ENCODE assay signal across 15 cellular contexts in genomic region chr11:85955531-85955930, GRCh38.
DNase-seq lines count a peak whose midpoint lies in the region; ATAC-seq, FAIRE-seq and TF ChIP-seq lines count a peak whose summit lies in the region.
"Had no signal": no experiment of that assay in that cellular context is flagged by ENCODE, and none has a peak within 500 bp of the region (broad histone marks: within the 10 kb centered on the region; RNA-seq: fewer than 3 reads in every experiment).

No MANE protein-coding gene starts in this region.

- H3K4me1 ChIP-seq in left lung: peaks cover 0 to 11% of the 10 kb centered on the region in 2 donors
- peaks cover 27% of the 10 kb centered on the region for H3K4me1 ChIP-seq in testis
- 0 out of 2 replicates have a peak, but pooled peaks cover 10% of the 10 kb centered on the region for H3K4me1 ChIP-seq in HepG2 (ENCODE audit: insufficient read depth, low read length)

- H3K27me3 ChIP-seq in left lung (no peaks in the 10 kb centered on the region), testis (no peaks in the 10 kb centered on the region), HepG2 (ENCODE audit: control insufficient read depth in 1 of 2, insufficient read depth in 2 of 2, low read length in 2 of 2) (no peaks in the 10 kb centered on the region)

- H4K20me1 ChIP-seq in HepG2 (ENCODE audit: insufficient read depth, low read length): no peaks in the 10 kb centered on the region

- no peaks in the 10 kb centered on the region for H3K79me2 ChIP-seq in HepG2 (ENCODE audit: insufficient read depth, low read length)

- H3K4me2 ChIP-seq in HepG2 (ENCODE audit: low read depth, low read length): no peak overlapping the region

- TF ChIP-seq EP300 in HepG2 (IDR thresholded peaks at IDR 0.05; ENCODE audit: low read depth in 2 of 2, low read length in 2 of 2) (no peak), HepG2 (CRISPR knock-in tag; IDR thresholded peaks at IDR 0.05; ENCODE audit: borderline replicate concordance) (no peak)

- no peak for TF ChIP-seq RAD21 in HepG2 (CRISPR knock-in tag; IDR thresholded peaks at IDR 0.05)

- H3K4me3 Mint-ChIP-seq in activated naive CD4-positive, alpha-beta T cell treated with anti-CD3 and anti-CD28 coated beads, Interleukin-2, amount 10 ng/mL, durations not matched to agents 7 days and 5 days: no peak overlapping the region

- H3K4me3 ChIP-seq in left lung (no peak overlapping the region), testis (no peak overlapping the region), HepG2 (replicated peaks in 1 of 3; ENCODE audit: insufficient read depth in 1 of 3, low read depth in 2 of 3, low read length in 3 of 3) (no peak overlapping the region)

- H3K36me3 ChIP-seq in left lung: peaks cover 0 to 63% of the 10 kb centered on the region in 2 donors
- no peaks in the 10 kb centered on the region for H3K36me3 ChIP-seq in testis (ENCODE audit: low read depth, missing control alignments)
- H3K36me3 ChIP-seq in HepG2 (replicated peaks in 1 of 2; ENCODE audit: control insufficient read depth in 1 of 2, insufficient read depth in 2 of 2, low read length in 2 of 2): peaks cover 6 to 30% of the 10 kb centered on the region in 2 experiments

- no TSS peak for BruUV-seq in HepG2 (replicated peaks; lab: Mats Ljungman, UMichigan)

- intact Hi-C loops in left lung (cut with DNase I) (no loop called here), testis (cut with DNase I; ENCODE audit: low total_unique reads) (no loop called here), HepG2 (cut with micrococcal nuclease; ENCODE audit: unreplicated experiment) (no loop called here)

- ATAC-seq in left lung: peak; percentile 58
- no peak for ATAC-seq in HepG2

- H3K27ac ChIP-seq in left lung (peak overlapping the region in 1 of 2 donors; percentile 15), testis (peak overlapping the region; percentile 73 to 77), HepG2 (ENCODE audit: extremely low read length, insufficient read depth, low read length) (no peak overlapping the region)
- H3K27ac ChIP-seq: VCaP had no signal

- TF ChIP-seq POLR2A in testis (IDR thresholded peaks at IDR 0.05) (no peak), HepG2 (IDR thresholded peaks at IDR 0.05; ENCODE audit: insufficient read depth in 1 of 2, low read depth in 2 of 2, low read length in 2 of 2) (no peak)

- 27 to 35% methylated on average over 1 of the region's 1 CpG for WGBS in testis, 2 donors
- 84% methylated on average over 1 of the region's 1 CpG for WGBS in HepG2 (ENCODE audit: low lambda C conversion rate)

- H3K9me3 ChIP-seq in left lung (no peaks in the 10 kb centered on the region), testis (no peaks in the 10 kb centered on the region), HepG2 (ENCODE audit: low read length) (no peaks in the 10 kb centered on the region)

- FAIRE-seq in HepG2 (lab: Jason Lieb, UNC): no peak
- FAIRE-seq: GM18507, RCC 7860 had no signal

- peaks cover 71% of the 10 kb centered on the region for H3K36me3 Mint-ChIP-seq in activated naive CD4-positive, alpha-beta T cell treated with anti-CD3 and anti-CD28 coated beads, Interleukin-2, amount 10 ng/mL, durations not matched to agents 7 days and 5 days

- peaks cover 22% of the 10 kb centered on the region for H3K9me3 Mint-ChIP-seq in activated naive CD4-positive, alpha-beta T cell treated with anti-CD3 and anti-CD28 coated beads, Interleukin-2, amount 10 ng/mL, durations not matched to agents 7 days and 5 days

- H3K4me1 Mint-ChIP-seq in activated naive CD4-positive, alpha-beta T cell treated with anti-CD3 and anti-CD28 coated beads, Interleukin-2, amount 10 ng/mL, durations not matched to agents 7 days and 5 days: peaks cover under 1% of the 10 kb centered on the region

- CTCF ChIA-PET in HepG2 (lab: Yijun Ruan, JAX; ENCODE audit: low intra/inter-chr PET ratio, low total read pairs): no interaction called here
- CTCF ChIA-PET in activated naive CD4-positive, alpha-beta T cell treated with anti-CD3 and anti-CD28 coated beads, Interleukin-2, amount 10 ng/mL, durations not matched to agents 7 days and 5 days (lab: Charles Lee): interaction anchor here (1.6 kb wide), 1 partner anchor 238 kb away, joined by 4 read pairs; no protein-coding TSS in a partner anchor

- in situ Hi-C loops in HepG2 (cut with HindIII; ENCODE audit: extremely low pct_ligation_motif_present, low pct_unique_long_range_greater_than_20kb): no loop called here

- no peaks in the 10 kb centered on the region for H3K27me3 Mint-ChIP-seq in activated naive CD4-positive, alpha-beta T cell treated with anti-CD3 and anti-CD28 coated beads, Interleukin-2, amount 10 ng/mL, durations not matched to agents 7 days and 5 days

- POLR2A ChIA-PET in HepG2 (lab: Yijun Ruan, JAX): no interaction called here

- TF ChIP-seq CTCF in left lung (IDR thresholded peaks at IDR 0.05) (no peak), testis (IDR thresholded peaks at IDR 0.05) (no peak), HepG2 (CRISPR knock-in tag; IDR thresholded peaks at IDR 0.05) (no peak)

- no peak overlapping the region for H3K9ac ChIP-seq in HepG2 (ENCODE audit: insufficient read depth, low read depth, low read length)

- peak; percentile 36 for DNase-seq in NCI-H226
- peak; percentile 36 for DNase-seq in epidermal melanocyte (ENCODE audit: insufficient read length, low spot score)
- no peak for DNase-seq in left lung
- DNase-seq in testis: no peak
- DNase-seq in LoVo (ENCODE audit: low spot score): no peak
- no peak for DNase-seq in HepG2 (ENCODE audit: low spot score)
- DNase-seq in ureter (ENCODE audit: low spot score): no peak
- no peak for DNase-seq in activated naive CD4-positive, alpha-beta T cell treated with anti-CD3 and anti-CD28 coated beads, Interleukin-2, amount 10 ng/mL, durations not matched to agents 7 days and 5 days
- DNase-seq: activated naive CD4-positive, alpha-beta T cell; DMS79; stimulated activated CD4-positive, alpha-beta T cell treated with anti-CD3 and anti-CD28 coated beads, Interleukin-12 subunit alpha, Interleukin-12 subunit beta, amount 100 ng/mL, for 4 hours; stimulated activated naive CD4-positive, alpha-beta T cell had no signal

- H3K27ac Mint-ChIP-seq in activated naive CD4-positive, alpha-beta T cell treated with anti-CD3 and anti-CD28 coated beads, Interleukin-2, amount 10 ng/mL, durations not matched to agents 7 days and 5 days: no peak overlapping the region

- no peak overlapping the region for H2AFZ ChIP-seq in HepG2 (ENCODE audit: low read length)

TF ChIP-seq in HepG2, 621 proteins besides CTCF, POLR2A, EP300 and RAD21:
- TF ChIP-seq ZNF569 (CRISPR knock-in tag; IDR thresholded peaks at IDR 0.05; ENCODE audit: borderline replicate concordance) (no peak), ZNF251 (CRISPR knock-in tag; IDR thresholded peaks at IDR 0.05) (no peak), LCORL (IDR thresholded peaks at IDR 0.05) (no peak), LCORL (CRISPR knock-in tag; IDR thresholded peaks at IDR 0.05) (no peak), JUN (CRISPR knock-in tag; IDR thresholded peaks at IDR 0.05) (no peak), ZNF12 (CRISPR knock-in tag; IDR thresholded peaks at IDR 0.05) (no peak), TEAD2 (CRISPR knock-in tag; IDR thresholded peaks at IDR 0.05) (no peak), ZNF24 (IDR thresholded peaks at IDR 0.05) (no peak), ZZZ3 (CRISPR knock-in tag; IDR thresholded peaks at IDR 0.05; ENCODE audit: borderline replicate concordance) (no peak), SRSF9 (IDR thresholded peaks at IDR 0.05; ENCODE audit: borderline replicate concordance, insufficient read depth, low read depth, low read length, poor library complexity, severe bottlenecking) (no peak), ZNF256 (CRISPR knock-in tag; conservative IDR thresholded peaks at IDR 0.05) (no peak), ZNF333 (CRISPR knock-in tag; IDR thresholded peaks at IDR 0.05; ENCODE audit: borderline replicate concordance) (no peak), ZNF572 (CRISPR knock-in tag; IDR thresholded peaks at IDR 0.05) (no peak), PAX8 (CRISPR knock-in tag; IDR thresholded peaks at IDR 0.05; ENCODE audit: borderline replicate concordance) (no peak), KAT8 (CRISPR knock-in tag; IDR thresholded peaks at IDR 0.05) (no peak), PITX1 (CRISPR knock-in tag; IDR thresholded peaks at IDR 0.05) (no peak), POGK (CRISPR knock-in tag; conservative IDR thresholded peaks at IDR 0.05) (no peak), NCOA1 (CRISPR knock-in tag; IDR thresholded peaks at IDR 0.05) (no peak), SIN3B (IDR thresholded peaks at IDR 0.05; ENCODE audit: low read length) (no peak), CHD4 (IDR thresholded peaks at IDR 0.05; ENCODE audit: borderline replicate concordance, low read length) (no peak)

Comparison
In these comparisons a context has a peak if more than half of its experiments do, and no peak if none do; other contexts are left out.
1. DNase-seq: peak in NCI-H226 (single experiment) and epidermal melanocyte (single experiment); none in left lung (0 of 2), testis (single experiment), LoVo (single experiment), HepG2 (single experiment), ureter (single experiment) and activated naive CD4-positive, alpha-beta T cell treated with anti-CD3 and anti-CD28 coated beads, Interleukin-2, amount 10 ng/mL, durations not matched to agents 7 days and 5 days (single experiment).